Comparison of ENCODE assay signal across 28 cellular contexts in the genomic region with DNA sequence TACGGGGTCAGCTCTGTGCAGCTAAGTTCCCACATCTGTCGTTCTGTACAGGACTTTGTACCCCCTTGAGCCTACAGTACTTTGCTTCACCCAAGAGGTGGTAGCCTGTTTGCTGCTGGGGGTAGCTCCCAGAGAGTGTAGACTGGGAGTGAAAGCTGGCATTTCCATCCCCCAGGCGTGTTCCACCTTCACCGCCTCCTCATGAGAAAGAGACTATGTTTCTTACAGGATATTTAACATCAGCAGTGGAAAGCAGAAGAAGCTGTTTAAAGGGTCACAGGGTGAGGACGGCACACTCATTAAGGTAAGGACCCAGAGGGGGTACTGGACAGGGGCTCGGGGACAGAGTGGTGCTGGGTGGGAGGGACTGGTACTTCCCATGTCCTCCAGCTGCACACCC.
"Had no signal": no experiment of that assay in that cellular context is flagged by ENCODE, and none has a peak within 500 bp of the region (broad histone marks: within the 10 kb centered on the region; RNA-seq: fewer than 3 reads in every experiment).

No MANE protein-coding gene starts in this region.

- FAIRE-seq: urothelium cell line had no signal

- H3K4me3 ChIP-seq: stomach, suprapubic skin, testis, thoracic aorta, thyroid gland, tibial artery, tibial nerve, transverse colon, upper lobe of left lung, upper lobe of right lung, uterus, vagina had no signal

- H3K27me3 ChIP-seq: stomach, suprapubic skin, testis, thyroid gland, tibial artery, tibial nerve, transverse colon, upper lobe of left lung, upper lobe of right lung, uterus, vagina had no signal

- ATAC-seq: stimulated activated effector memory CD8-positive, alpha-beta T cell treated with anti-CD3 and anti-CD28 coated beads, Interleukin-12 subunit alpha, Interleukin-12 subunit beta, amount 100 ng/mL, for 72 hours; stimulated activated memory B cell treated with anti-CD40 and anti-IgM and Interleukin-4, amounts not matched to agents 10 μg/mL and 1 μg/mL and 100 μg/mL, for 72 hours; stimulated activated naive B cell treated with anti-CD40 and anti-IgM and Interleukin-4, amounts not matched to agents 10 μg/mL and 1 μg/mL and 100 μg/mL, for 72 hours; stimulated activated naive CD8-positive, alpha-beta T cell treated with anti-CD3 and anti-CD28 coated beads, Interleukin-15, amount 100 ng/mL, for 72 hours; stimulated activated naive CD8-positive, alpha-beta T cell treated with anti-CD3 and anti-CD28 coated beads, Interleukin-15, Interleukin-2, amounts not matched to agents 100 U/mL and 50 U/mL, for 24 hours; upper lobe of right lung had no signal

- H3K27me3 Mint-ChIP-seq: stimulated activated memory B cell treated with anti-CD40 and anti-IgM and Interleukin-4, amounts not matched to agents 10 μg/mL and 1 μg/mL and 100 μg/mL, for 72 hours; stimulated activated naive B cell treated with anti-CD40 and anti-IgM and Interleukin-4, amounts not matched to agents 10 μg/mL and 1 μg/mL and 100 μg/mL, for 72 hours; stimulated activated naive CD8-positive, alpha-beta T cell treated with anti-CD3 and anti-CD28 coated beads, Interleukin-15, amount 100 ng/mL, for 72 hours; stimulated activated naive CD8-positive, alpha-beta T cell treated with anti-CD3 and anti-CD28 coated beads, Interleukin-15, Interleukin-2, amounts not matched to agents 100 ng/mL and 50 ng/mL, for 24 hours; type B pancreatic cell had no signal

- H3K4me3 Mint-ChIP-seq: stimulated activated effector memory CD8-positive, alpha-beta T cell treated with anti-CD3 and anti-CD28 coated beads, Interleukin-12 subunit alpha, Interleukin-12 subunit beta, amount 100 ng/mL, for 72 hours; stimulated activated memory B cell treated with anti-CD40 and anti-IgM and Interleukin-4, amounts not matched to agents 10 μg/mL and 1 μg/mL and 100 μg/mL, for 72 hours; stimulated activated naive B cell treated with anti-CD40 and anti-IgM and Interleukin-4, amounts not matched to agents 10 μg/mL and 1 μg/mL and 100 μg/mL, for 72 hours; stimulated activated naive CD8-positive, alpha-beta T cell treated with anti-CD3 and anti-CD28 coated beads, Interleukin-15, amount 100 ng/mL, for 72 hours; stimulated activated naive CD8-positive, alpha-beta T cell treated with anti-CD3 and anti-CD28 coated beads, Interleukin-15, Interleukin-2, amounts not matched to agents 100 ng/mL and 50 ng/mL, for 24 hours; type B pancreatic cell had no signal

- H3K4me1 Mint-ChIP-seq: stimulated activated effector memory CD8-positive, alpha-beta T cell treated with anti-CD3 and anti-CD28 coated beads, Interleukin-12 subunit alpha, Interleukin-12 subunit beta, amount 100 ng/mL, for 72 hours; stimulated activated memory B cell treated with anti-CD40 and anti-IgM and Interleukin-4, amounts not matched to agents 10 μg/mL and 1 μg/mL and 100 μg/mL, for 72 hours; stimulated activated naive B cell treated with anti-CD40 and anti-IgM and Interleukin-4, amounts not matched to agents 10 μg/mL and 1 μg/mL and 100 μg/mL, for 72 hours; stimulated activated naive CD8-positive, alpha-beta T cell treated with anti-CD3 and anti-CD28 coated beads, Interleukin-15, amount 100 ng/mL, for 72 hours had no signal

- H3K9me3 ChIP-seq: stomach, suprapubic skin, testis, thoracic aorta, thyroid gland, tibial artery, tibial nerve, transverse colon, upper lobe of left lung, upper lobe of right lung, uterus, vagina had no signal

- H3K36me3 ChIP-seq: uterus had no signal

- H3K9me3 Mint-ChIP-seq: stimulated activated effector memory CD8-positive, alpha-beta T cell treated with anti-CD3 and anti-CD28 coated beads, Interleukin-12 subunit alpha, Interleukin-12 subunit beta, amount 100 ng/mL, for 72 hours; stimulated activated memory B cell treated with anti-CD40 and anti-IgM and Interleukin-4, amounts not matched to agents 10 μg/mL and 1 μg/mL and 100 μg/mL, for 72 hours; stimulated activated naive B cell treated with anti-CD40 and anti-IgM and Interleukin-4, amounts not matched to agents 10 μg/mL and 1 μg/mL and 100 μg/mL, for 72 hours; stimulated activated naive CD8-positive, alpha-beta T cell treated with anti-CD3 and anti-CD28 coated beads, Interleukin-15, amount 100 ng/mL, for 72 hours; stimulated activated naive CD8-positive, alpha-beta T cell treated with anti-CD3 and anti-CD28 coated beads, Interleukin-15, Interleukin-2, amounts not matched to agents 100 ng/mL and 50 ng/mL, for 24 hours; type B pancreatic cell had no signal

- H3K27ac Mint-ChIP-seq: stimulated activated memory B cell treated with anti-CD40 and anti-IgM and Interleukin-4, amounts not matched to agents 10 μg/mL and 1 μg/mL and 100 μg/mL, for 72 hours; stimulated activated naive B cell treated with anti-CD40 and anti-IgM and Interleukin-4, amounts not matched to agents 10 μg/mL and 1 μg/mL and 100 μg/mL, for 72 hours; stimulated activated naive CD8-positive, alpha-beta T cell treated with anti-CD3 and anti-CD28 coated beads, Interleukin-15, amount 100 ng/mL, for 72 hours; stimulated activated naive CD8-positive, alpha-beta T cell treated with anti-CD3 and anti-CD28 coated beads, Interleukin-15, Interleukin-2, amounts not matched to agents 100 ng/mL and 50 ng/mL, for 24 hours; type B pancreatic cell had no signal

- H3K27ac ChIP-seq: stomach, suprapubic skin, testis, thoracic aorta, thyroid gland, tibial artery, tibial nerve, transverse colon, upper lobe of left lung, upper lobe of right lung, uterus, vagina had no signal

- DNase-seq: stimulated activated CD4-positive, alpha-beta T cell treated with anti-CD3 and anti-CD28 coated beads, Interleukin-2, amount 100 ng/mL, for 48 hours; stimulated activated CD4-positive, alpha-beta T cell treated with anti-CD3 and anti-CD28 coated beads, Interleukin-4, amount 100 ng/mL, for 1 hour; stimulated activated CD4-positive, alpha-beta T cell treated with anti-CD3 and anti-CD28 coated beads, Interleukin-4, amount 100 ng/mL, for 24 hours; stimulated activated CD4-positive, alpha-beta T cell treated with anti-CD3 and anti-CD28 coated beads, Interleukin-4, amount 100 ng/mL, for 4 hours; stimulated activated CD8-positive, alpha-beta memory T cell treated with anti-CD3 and anti-CD28 coated beads, Interleukin-4, amount 100 ng/mL, for 48 hours; stimulated activated naive B cell treated with anti-CD40 and anti-IgM and Interleukin-4, amounts not matched to agents 10 μg/mL and 1 μg/mL and 100 μg/mL, for 72 hours; stimulated activated naive CD4-positive, alpha-beta T cell; stimulated activated naive CD4-positive, alpha-beta T cell treated with Interleukin-2 at 50 U/mL for 16 hours; stimulated activated naive CD8-positive, alpha-beta T cell treated with anti-CD3 and anti-CD28 coated beads, Interleukin-15, amount 100 ng/mL, for 72 hours; stimulated activated naive CD8-positive, alpha-beta T cell treated with anti-CD3 and anti-CD28 coated beads, Interleukin-15, Interleukin-2, amounts not matched to agents 100 U/mL and 50 U/mL, for 24 hours; stomach; testis; thyroid gland; tibial artery; transverse colon; trophoblast cell; upper lobe of left lung; upper lobe of right lung; uterus had no signal

- H3K4me1 ChIP-seq: testis, thyroid gland, tibial artery, tibial nerve, transverse colon, upper lobe of left lung, upper lobe of right lung, uterus, vagina had no signal
